Comparison of ENCODE assay signal across 8 cellular contexts in genomic region chr4:17578482-17578891, GRCh38. TPM values are rescaled to one million over a fixed set of nuclear protein-coding genes. Genes with fewer than 3 reads are reported as not detected.
DNase-seq lines count a peak whose midpoint lies in the region; ATAC-seq lines count a peak whose summit lies in the region.

No MANE protein-coding gene starts in this region.

- no peaks in the 10 kb centered on the region for H3K9me3 Mint-ChIP-seq in naive B cell

- H3K4me1 Mint-ChIP-seq in naive B cell: peaks cover 19 to 26% (median 25%) of the 10 kb centered on the region in 3 donors

- H3K27me3 Mint-ChIP-seq in naive B cell: no peaks in the 10 kb centered on the region

- H3K27ac Mint-ChIP-seq in naive B cell: peak overlapping the region; percentile 90 to 99 (median 96)

- peaks cover 0 to 6% of the 10 kb centered on the region in 2 donors for H3K36me3 Mint-ChIP-seq in naive B cell

- ATAC-seq in GM18517 (IDR thresholded peaks at IDR 0.05; ENCODE audit: unreplicated experiment) (peak; percentile 42), HG02571 (IDR thresholded peaks at IDR 0.05; ENCODE audit: unreplicated experiment) (peak; percentile 23), naive B cell (ENCODE audit: low read depth in 2 of 2) (no peak)

- peak overlapping the region; percentile 90 to 97 (median 95) for H3K4me3 Mint-ChIP-seq in naive B cell

- DNase-seq in NAMALWA (ENCODE audit: low spot score) (peak; percentile 66), naive B cell (peak; percentile 19), HCEC 1CT (no peak), cortex of kidney (lab: John Stamatoyannopoulos, UW) (no peak)
- DNase-seq in central memory CD4-positive, alpha-beta T cell: peak; percentile 3
- no peak for DNase-seq in stimulated activated CD4-positive, alpha-beta T cell treated with anti-CD3 and anti-CD28 coated beads, Interleukin-4, amount 100 ng/mL, for 24 hours

RNA-seq across cellular contexts. Expression of gene LAP3, which starts 1.5 kb away (rescaled TPM):
- 10 to 100 TPM; 33.4 to 54.5 (median 40.6) TPM for polyA plus RNA-seq in naive B cell (ENCODE audit: low read depth in 6 of 6)

RNA-seq across cellular contexts. Expression of gene MED28, which starts 36.0 kb away (rescaled TPM):
- 10 to 100 TPM; 39.8 to 60.4 (median 48.1) TPM for polyA plus RNA-seq in naive B cell (ENCODE audit: low read depth in 6 of 6)

Comparison
In these comparisons a context has a peak if more than half of its experiments do, and no peak if none do; other contexts are left out.
1. ATAC-seq: peak in GM18517 (single experiment) and HG02571 (single experiment); none in naive B cell (0 of 2).
2. DNase-seq: peak in NAMALWA (single experiment), central memory CD4-positive, alpha-beta T cell (single experiment) and naive B cell (single experiment); none in HCEC 1CT (single experiment), stimulated activated CD4-positive, alpha-beta T cell treated with anti-CD3 and anti-CD28 coated beads, Interleukin-4, amount 100 ng/mL, for 24 hours (single experiment) and cortex of kidney (single experiment).